Comparison of ENCODE assay signal across 8 cellular contexts in genomic region chr4:74320559-74321118, GRCh38. TPM values are rescaled to one million over a fixed set of nuclear protein-coding genes. Genes with fewer than 3 reads are reported as not detected.
DNase-seq lines count a peak whose midpoint lies in the region; ATAC-seq, FAIRE-seq and TF ChIP-seq lines count a peak whose summit lies in the region.

No MANE protein-coding gene starts in this region.

- BruUV-seq in IMR-90 (replicated peaks; lab: Mats Ljungman, UMichigan) (no TSS peak), HepG2 (replicated peaks; lab: Mats Ljungman, UMichigan) (no TSS peak)

- H3K27ac ChIP-seq in IMR-90 (ENCODE audit: insufficient read depth, low read length) = no peak overlapping the region
- peak overlapping the region; percentile 56 for H3K27ac ChIP-seq in RWPE1
- no peak overlapping the region for H3K27ac ChIP-seq in HepG2 (ENCODE audit: extremely low read length, insufficient read depth, low read length)

- POLR2A ChIA-PET in IMR-90 (lab: Charles Lee; ENCODE audit: unreplicated experiment) (no interaction called here), RWPE1 (lab: Yijun Ruan, JAX; ENCODE audit: low non-redundant PET) (interaction anchor here (0.6 to 1.2 kb wide), 3 partner anchors 124 to 1234 kb away, joined by 3 to 5 read pairs (median 4); partner anchors contain the start of gene AREG), HepG2 (lab: Yijun Ruan, JAX) (interaction anchor here (1.1 to 1.4 kb wide), 2 partner anchors 333 to 354 kb away, joined by 3 to 4 read pairs; no protein-coding TSS in a partner anchor)

- H3K18ac ChIP-seq in IMR-90 (ENCODE audit: low read depth, low read length) = no peak overlapping the region

- TF ChIP-seq EP300 in HepG2 (IDR thresholded peaks at IDR 0.05; ENCODE audit: low read depth in 2 of 2, low read length in 2 of 2) (no peak), HepG2 (CRISPR knock-in tag; IDR thresholded peaks at IDR 0.05; ENCODE audit: borderline replicate concordance) (no peak)

- H4K5ac ChIP-seq in IMR-90 (ENCODE audit: low read depth, low read length) = no peak overlapping the region

- no peak overlapping the region for H2AK9ac ChIP-seq in IMR-90 (replicated peaks; ENCODE audit: low read depth, low read length, poor library complexity)

- intact Hi-C loops in IMR-90 (cut with micrococcal nuclease) (loop anchor here (1.0 to 5.0 kb wide), 5 partner anchors 50 to 554 kb away; no protein-coding TSS in a partner anchor), HepG2 (cut with micrococcal nuclease; ENCODE audit: unreplicated experiment) (loop anchor here (1.0 to 2.0 kb wide), 3 partner anchors 56 to 355 kb away; no protein-coding TSS in a partner anchor)

- CTCF ChIA-PET in IMR-90 (lab: Yijun Ruan, JAX) (interaction anchor here (0.6 to 2.9 kb wide), 14 partner anchors 11 to 1164 kb away, joined by 3 to 29 read pairs (median 4); no protein-coding TSS in a partner anchor), RWPE1 (lab: Yijun Ruan, JAX) (interaction anchor here (0.5 to 2.3 kb wide), 16 partner anchors 9 to 1240 kb away, joined by 3 to 21 read pairs (median 4); partner anchors contain the start of gene AREG), HepG2 (lab: Yijun Ruan, JAX; ENCODE audit: low intra/inter-chr PET ratio, low total read pairs) (interaction anchor here (1.6 to 3.2 kb wide), 2 partner anchors 350 to 355 kb away, joined by 10 to 25 read pairs; no protein-coding TSS in a partner anchor)

- in situ Hi-C loops in IMR-90 (cut with MboI; ENCODE audit: low sequenced_read_pairs) = loop anchor here (5.0 to 25.0 kb wide), 2 partner anchors 352 to 658 kb away; no protein-coding TSS in a partner anchor
- in situ Hi-C loops in HepG2 (cut with HindIII; ENCODE audit: extremely low pct_ligation_motif_present, low pct_unique_long_range_greater_than_20kb) = loop anchor here (5.0 kb wide), 1 partner anchor 352 kb away; no protein-coding TSS in a partner anchor

- no peaks in the 10 kb centered on the region for H3K79me2 ChIP-seq in HepG2 (ENCODE audit: insufficient read depth, low read length)

- no peak overlapping the region for H2BK5ac ChIP-seq in IMR-90 (ENCODE audit: low read depth, low read length, poor library complexity, severe bottlenecking)

- no peak overlapping the region for H2BK120ac ChIP-seq in IMR-90 (ENCODE audit: low read depth, low read length)

- peak; percentile 98 for FAIRE-seq in bronchial epithelial cell (lab: Jason Lieb, UNC)
- no peak for FAIRE-seq in HepG2 (lab: Jason Lieb, UNC)

- peak overlapping the region; percentile 50 for H2AFZ ChIP-seq in IMR-90 (replicated peaks; ENCODE audit: low read length, poor library complexity)
- H2AFZ ChIP-seq in HepG2 (ENCODE audit: low read length) = no peak overlapping the region

- no peak for TF ChIP-seq POLR2A in IMR-90 (IDR thresholded peaks at IDR 0.05; ENCODE audit: low read depth, low read length)
- no peak for TF ChIP-seq POLR2A in HepG2 (IDR thresholded peaks at IDR 0.05; ENCODE audit: insufficient read depth in 1 of 2, low read depth in 2 of 2, low read length in 2 of 2)

- no peaks in the 10 kb centered on the region for H3K79me1 ChIP-seq in IMR-90 (ENCODE audit: low read depth in 1 of 2, low read length in 2 of 2)

- no peaks in the 10 kb centered on the region for H3K36me3 ChIP-seq in IMR-90 (ENCODE audit: control insufficient read depth, insufficient read depth, low read length)
- H3K36me3 ChIP-seq in bronchial epithelial cell (ENCODE audit: control insufficient read depth, insufficient read depth, low read length) = no peaks in the 10 kb centered on the region
- H3K36me3 ChIP-seq in HepG2 (replicated peaks in 1 of 2; ENCODE audit: control insufficient read depth in 1 of 2, insufficient read depth in 2 of 2, low read length in 2 of 2) = no peaks in the 10 kb centered on the region

- no peak overlapping the region for H3K4me3 ChIP-seq in IMR-90 (ENCODE audit: insufficient read depth, low read depth, low read length)
- no peak overlapping the region for H3K4me3 ChIP-seq in bronchial epithelial cell (ENCODE audit: low read depth, low read length)
- H3K4me3 ChIP-seq in HepG2 (replicated peaks in 1 of 3; ENCODE audit: insufficient read depth in 1 of 3, low read depth in 2 of 3, low read length in 3 of 3) = no peak overlapping the region

- peaks cover 4% of the 10 kb centered on the region for H3K27me3 ChIP-seq in IMR-90 (ENCODE audit: control insufficient read depth, insufficient read depth, low read length)
- no peaks in the 10 kb centered on the region for H3K27me3 ChIP-seq in bronchial epithelial cell (ENCODE audit: control insufficient read depth, insufficient read depth, low read length)
- no peaks in the 10 kb centered on the region for H3K27me3 ChIP-seq in HepG2 (ENCODE audit: control insufficient read depth in 1 of 2, insufficient read depth in 2 of 2, low read length in 2 of 2)

- no peak overlapping the region for H2BK15ac ChIP-seq in IMR-90 (ENCODE audit: low read depth, low read length)

- no peak overlapping the region for H4K91ac ChIP-seq in IMR-90 (ENCODE audit: insufficient read depth, low read depth, low read length)

- 37% methylated on average over 3 of the region's 4 CpGs; no CpG with 5 or more reads in 1 of the 2 experiments for WGBS in IMR-90 (ENCODE audit: extremely low coverage in 2 of 2, insufficient read length in 1 of 2), 2 experiments
- 30% methylated on average over 4 of the region's 4 CpGs for WGBS in HepG2 (ENCODE audit: low lambda C conversion rate)

- H3K4ac ChIP-seq in IMR-90 (ENCODE audit: low read depth, low read length) = no peak overlapping the region

- no peaks in the 10 kb centered on the region for H3K9me1 ChIP-seq in IMR-90 (ENCODE audit: insufficient read depth, low read length)

- TF ChIP-seq RAD21 in IMR-90 (IDR thresholded peaks at IDR 0.05; ENCODE audit: low read length) (peak; percentile 82), HepG2 (CRISPR knock-in tag; IDR thresholded peaks at IDR 0.05) (peak; percentile 33; the same call in 1 of the 2 replicates)

- H4K8ac ChIP-seq in IMR-90 (ENCODE audit: low read depth in 2 of 2, low read length in 2 of 2) = no peak overlapping the region

- H3K4me2 ChIP-seq in IMR-90 (ENCODE audit: low read depth, low read length) (no peak overlapping the region; the same call in 1 of the 2 replicates), HepG2 (ENCODE audit: low read depth, low read length) (0 out of 2 replicates have a peak overlapping the region, but pooled peaks have one; percentile 9)

- no peak overlapping the region for H3K23ac ChIP-seq in IMR-90 (ENCODE audit: low read depth, low read length)

- H3K9ac ChIP-seq in IMR-90 (ENCODE audit: low read depth, low read length) (no peak overlapping the region), HepG2 (ENCODE audit: insufficient read depth, low read depth, low read length) (no peak overlapping the region)

- no peaks in the 10 kb centered on the region for H3K9me3 ChIP-seq in IMR-90 (ENCODE audit: control insufficient read depth, insufficient read depth, low read length)
- H3K9me3 ChIP-seq in HepG2 (ENCODE audit: low read length) = no peaks in the 10 kb centered on the region

- TF ChIP-seq CTCF in IMR-90 (conservative IDR thresholded peaks at IDR 0.05; ENCODE audit: low read depth, low read length) (peak; percentile 74), RWPE1 (conservative IDR thresholded peaks at IDR 0.05; ENCODE audit: low read depth) (peak; percentile 69), bronchial epithelial cell (IDR thresholded peaks at IDR 0.05; ENCODE audit: insufficient read depth, low read length, severe bottlenecking) (peak; percentile 53), HepG2 (CRISPR knock-in tag; IDR thresholded peaks at IDR 0.05) (peak; percentile 42)

- peak; percentile 81 for ATAC-seq in GM21619 (IDR thresholded peaks at IDR 0.05; ENCODE audit: unreplicated experiment)
- peak; percentile 83 for ATAC-seq in IMR-90 (ENCODE audit: low read depth)
- peak; percentile 81 for ATAC-seq in HepG2

- no peak overlapping the region for H2AK5ac ChIP-seq in IMR-90 (ENCODE audit: low read depth, low read length)

- dilution Hi-C loops in IMR-90 (cut with HindIII; ENCODE audit: low sequenced_read_pairs, unreplicated experiment) = no loop called here

- no peak overlapping the region for H2BK20ac ChIP-seq in IMR-90 (ENCODE audit: low read depth, low read length)

- H3K56ac ChIP-seq in IMR-90 (ENCODE audit: extremely low read depth, insufficient read depth, low read length) = no peak overlapping the region

- peak; percentile 23 to 35 for DNase-seq in NCI-H2081 (lab: John Stamatoyannopoulos, UW)
- DNase-seq in NCI-H2081 treated with DMSO at 0.1 percent for 48 hours (lab: John Stamatoyannopoulos, UW) = no peak
- DNase-seq in IMR-90 = peak; percentile 55
- peak; percentile 85 for DNase-seq in RWPE1 (ENCODE audit: low spot score)
- DNase-seq in bronchial epithelial cell (ENCODE audit: low read depth) = peak; percentile 93
- DNase-seq in HepG2 (ENCODE audit: low spot score) = peak; percentile 58
- DNase-seq in stimulated activated naive CD4-positive, alpha-beta T cell treated with Interleukin-2 at 50 U/mL for 16 hours (lab: John Stamatoyannopoulos, UW) = peak; percentile 6

- H3K4me1 ChIP-seq in IMR-90 (ENCODE audit: control insufficient read depth, insufficient read depth, low read length) = no peaks in the 10 kb centered on the region
- no peaks in the 10 kb centered on the region for H3K4me1 ChIP-seq in HepG2 (ENCODE audit: insufficient read depth, low read length)

- no peak overlapping the region for H3K14ac ChIP-seq in IMR-90 (replicated peaks; ENCODE audit: low read depth, low read length)

- H4K20me1 ChIP-seq in IMR-90 (ENCODE audit: insufficient read depth, low read length) (no peaks in the 10 kb centered on the region), HepG2 (ENCODE audit: insufficient read depth, low read length) (no peaks in the 10 kb centered on the region)

RNA-seq across cellular contexts. Expression of gene EPGN, which starts 12.4 kb away (rescaled TPM):
- total RNA-seq in IMR-90 (2012; rRNA removed) (0.18 TPM in 1 of 2 replicates, not detected in the other), bronchial epithelial cell (7.9 and 129 TPM in 2 replicates), HepG2 (2016; rRNA removed; fragmentation: Illumina TruSeq; extraction: Trizol) (not detected in 2 replicates)
- polyA plus RNA-seq in IMR-90 (2012; rRNA removed) (not detected in 2 replicates), HepG2 (2011; rRNA removed) (not detected in 2 replicates)
- not detected in 2 replicates for polyA plus RNA-seq in IMR-90 (2012; cell fraction: cytosol; rRNA removed)
- polyA plus RNA-seq in IMR-90 (2012; cell fraction: nucleus; rRNA removed; ENCODE audit: low replicate concordance) = not detected in 2 replicates
- not detected in 2 replicates for total RNA-seq in HepG2 (2016; cell fraction: cytosol; rRNA removed; fragmentation: Illumina TruSeq; extraction: Trizol; ENCODE audit: low read depth)
- not detected in 2 replicates for total RNA-seq in HepG2 (2016; cell fraction: insoluble cytoplasmic fraction; rRNA removed; fragmentation: Illumina TruSeq; extraction: Trizol)
- not detected in 2 replicates for total RNA-seq in HepG2 (2016; cell fraction: membrane; rRNA removed; fragmentation: Illumina TruSeq; extraction: Trizol)
- total RNA-seq in HepG2 (2016; cell fraction: nucleus; rRNA removed; fragmentation: Illumina TruSeq; extraction: Trizol) = not detected in 2 replicates
- polyA plus RNA-seq in HepG2 (2011; cell fraction: cytosol; rRNA removed) = not detected in 2 replicates
- not detected in 2 replicates for polyA plus RNA-seq in HepG2 (2011; cell fraction: nucleus; rRNA removed)
- polyA plus RNA-seq in HepG2 (2012) = 0.13 TPM in 1 of 2 replicates, not detected in the other
- not detected in 2 replicates for polyA plus RNA-seq in HepG2 (2016; cell fraction: cytosol; fragmentation: Illumina TruSeq; extraction: Trizol; ENCODE audit: low read depth)
- not detected in 2 replicates for polyA plus RNA-seq in HepG2 (2016; cell fraction: insoluble cytoplasmic fraction; fragmentation: Illumina TruSeq; extraction: Trizol; ENCODE audit: low read depth)
- not detected in 2 replicates for polyA plus RNA-seq in HepG2 (2016; cell fraction: membrane; fragmentation: Illumina TruSeq; extraction: Trizol; ENCODE audit: low read depth)
- not detected in 2 replicates for polyA plus RNA-seq in HepG2 (2016; cell fraction: nucleus; fragmentation: Illumina TruSeq; extraction: Trizol; ENCODE audit: insufficient read depth, low read depth)
- polyA minus RNA-seq in HepG2 (2011; rRNA and poly(A)+ RNA removed; ENCODE audit: low replicate concordance) = 84.9 TPM in 1 of 2 replicates, not detected in the other
- not detected in 2 replicates for polyA minus RNA-seq in HepG2 (2011; cell fraction: cytosol; rRNA and poly(A)+ RNA removed)
- polyA minus RNA-seq in HepG2 (2011; cell fraction: nucleus; rRNA and poly(A)+ RNA removed) = 0.52 TPM in 1 of 2 replicates, not detected in the other

RNA-seq across cellular contexts. Expression of gene EREG, which starts 44.3 kb away (rescaled TPM):
- total RNA-seq in IMR-90 (2012; rRNA removed) (0.36 and 1.1 TPM in 2 replicates), bronchial epithelial cell (30.7 and 31.1 TPM in 2 replicates), HepG2 (2016; rRNA removed; fragmentation: Illumina TruSeq; extraction: Trizol) (0.13 TPM in 1 of 2 replicates, not detected in the other)
- polyA plus RNA-seq in IMR-90 (2012; rRNA removed) (0.14 and 0.26 TPM in 2 replicates), HepG2 (2011; rRNA removed) (0.11 and 0.24 TPM in 2 replicates)
- 0.07 and 0.21 TPM in 2 replicates for polyA plus RNA-seq in IMR-90 (2012; cell fraction: cytosol; rRNA removed)
- 0.30 and 1.1 TPM in 2 replicates for polyA plus RNA-seq in IMR-90 (2012; cell fraction: nucleus; rRNA removed; ENCODE audit: low replicate concordance)
- not detected in 2 replicates for total RNA-seq in HepG2 (2016; cell fraction: cytosol; rRNA removed; fragmentation: Illumina TruSeq; extraction: Trizol; ENCODE audit: low read depth)
- 0.04 and 0.10 TPM in 2 replicates for total RNA-seq in HepG2 (2016; cell fraction: insoluble cytoplasmic fraction; rRNA removed; fragmentation: Illumina TruSeq; extraction: Trizol)
- 0.03 and 0.07 TPM in 2 replicates for total RNA-seq in HepG2 (2016; cell fraction: membrane; rRNA removed; fragmentation: Illumina TruSeq; extraction: Trizol)
- total RNA-seq in HepG2 (2016; cell fraction: nucleus; rRNA removed; fragmentation: Illumina TruSeq; extraction: Trizol) = 0.09 and 0.22 TPM in 2 replicates
- 0.06 and 0.07 TPM in 2 replicates for polyA plus RNA-seq in HepG2 (2011; cell fraction: cytosol; rRNA removed)
- polyA plus RNA-seq in HepG2 (2011; cell fraction: nucleus; rRNA removed) = 0.08 and 0.09 TPM in 2 replicates
- 0.04 and 0.16 TPM in 2 replicates for polyA plus RNA-seq in HepG2 (2012)
- polyA plus RNA-seq in HepG2 (2016; cell fraction: cytosol; fragmentation: Illumina TruSeq; extraction: Trizol; ENCODE audit: low read depth) = not detected in 2 replicates
- 0.04 and 0.09 TPM in 2 replicates for polyA plus RNA-seq in HepG2 (2016; cell fraction: insoluble cytoplasmic fraction; fragmentation: Illumina TruSeq; extraction: Trizol; ENCODE audit: low read depth)
- polyA plus RNA-seq in HepG2 (2016; cell fraction: membrane; fragmentation: Illumina TruSeq; extraction: Trizol; ENCODE audit: low read depth) = not detected in 2 replicates
- polyA plus RNA-seq in HepG2 (2016; cell fraction: nucleus; fragmentation: Illumina TruSeq; extraction: Trizol; ENCODE audit: insufficient read depth, low read depth) = 0.44 and 0.65 TPM in 2 replicates
- polyA minus RNA-seq in HepG2 (2011; rRNA and poly(A)+ RNA removed; ENCODE audit: low replicate concordance) = 0.04 and 0.05 TPM in 2 replicates
- 0.09 and 0.10 TPM in 2 replicates for polyA minus RNA-seq in HepG2 (2011; cell fraction: cytosol; rRNA and poly(A)+ RNA removed)
- 0.13 and 0.25 TPM in 2 replicates for polyA minus RNA-seq in HepG2 (2011; cell fraction: nucleus; rRNA and poly(A)+ RNA removed)

Comparison
In these comparisons a context has a peak if more than half of its experiments do, and no peak if none do; other contexts are left out.
1. RNA of gene EREG, which starts 44.3 kb away (total RNA-seq): 30.7 to 31.1 TPM in bronchial epithelial cell; 0.36 to 1.1 TPM in IMR-90 and 0.03 to 0.22 TPM in HepG2; every median in the first group is over 10 times any median in the second.
2. Peak in every context shown above with its lines, with median percentiles within 50 percentile points of each other: ATAC-seq and CTCF ChIP-seq.